2 cellular contexts compared by ENCODE assay signal in the genomic region with DNA sequence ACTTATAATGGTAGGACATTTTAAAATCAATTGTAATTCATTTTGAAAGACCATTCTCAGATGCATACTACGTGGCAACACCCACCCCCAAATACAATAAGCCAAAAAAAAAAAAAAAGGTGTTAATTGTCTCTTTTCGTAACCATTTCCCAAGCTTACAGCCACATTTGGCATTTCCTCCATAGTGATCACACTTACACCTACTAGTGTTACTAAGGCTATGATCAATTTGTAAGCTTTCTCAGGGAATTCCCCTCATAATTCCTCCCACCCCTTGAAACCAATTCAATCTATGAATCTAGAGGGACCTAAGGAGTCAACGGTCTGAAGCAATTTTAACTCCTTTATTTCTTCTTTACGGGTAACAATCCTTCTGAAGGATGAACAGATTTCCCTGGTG.
TF ChIP-seq lines count a peak whose summit lies in the region.

No MANE protein-coding gene starts in this region.

TF ChIP-seq in SK-N-SH, 30 proteins besides CTCF, POLR2A, EP300 and RAD21 (continued from another document):
- TF ChIP-seq, protein P1, sequence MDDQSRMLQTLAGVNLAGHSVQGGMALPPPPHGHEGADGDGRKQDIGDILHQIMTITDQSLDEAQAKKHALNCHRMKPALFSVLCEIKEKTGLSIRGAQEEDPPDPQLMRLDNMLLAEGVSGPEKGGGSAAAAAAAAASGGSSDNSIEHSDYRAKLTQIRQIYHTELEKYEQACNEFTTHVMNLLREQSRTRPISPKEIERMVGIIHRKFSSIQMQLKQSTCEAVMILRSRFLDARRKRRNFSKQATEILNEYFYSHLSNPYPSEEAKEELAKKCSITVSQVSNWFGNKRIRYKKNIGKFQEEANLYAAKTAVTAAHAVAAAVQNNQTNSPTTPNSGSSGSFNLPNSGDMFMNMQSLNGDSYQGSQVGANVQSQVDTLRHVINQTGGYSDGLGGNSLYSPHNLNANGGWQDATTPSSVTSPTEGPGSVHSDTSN (IDR thresholded peaks at IDR 0.05) = no peak
- TF ChIP-seq GATA2 (CRISPR knock-in tag; IDR thresholded peaks at IDR 0.05) = no peak
- TF ChIP-seq RXRA (IDR thresholded peaks at IDR 0.05; ENCODE audit: borderline replicate concordance, low read depth) = no peak
- TF ChIP-seq, protein P2, sequence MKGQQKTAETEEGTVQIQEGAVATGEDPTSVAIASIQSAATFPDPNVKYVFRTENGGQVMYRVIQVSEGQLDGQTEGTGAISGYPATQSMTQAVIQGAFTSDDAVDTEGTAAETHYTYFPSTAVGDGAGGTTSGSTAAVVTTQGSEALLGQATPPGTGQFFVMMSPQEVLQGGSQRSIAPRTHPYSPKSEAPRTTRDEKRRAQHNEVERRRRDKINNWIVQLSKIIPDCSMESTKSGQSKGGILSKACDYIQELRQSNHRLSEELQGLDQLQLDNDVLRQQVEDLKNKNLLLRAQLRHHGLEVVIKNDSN (IDR thresholded peaks at IDR 0.05; ENCODE audit: borderline replicate concordance, low read depth) = no peak
- TF ChIP-seq, protein P3, sequence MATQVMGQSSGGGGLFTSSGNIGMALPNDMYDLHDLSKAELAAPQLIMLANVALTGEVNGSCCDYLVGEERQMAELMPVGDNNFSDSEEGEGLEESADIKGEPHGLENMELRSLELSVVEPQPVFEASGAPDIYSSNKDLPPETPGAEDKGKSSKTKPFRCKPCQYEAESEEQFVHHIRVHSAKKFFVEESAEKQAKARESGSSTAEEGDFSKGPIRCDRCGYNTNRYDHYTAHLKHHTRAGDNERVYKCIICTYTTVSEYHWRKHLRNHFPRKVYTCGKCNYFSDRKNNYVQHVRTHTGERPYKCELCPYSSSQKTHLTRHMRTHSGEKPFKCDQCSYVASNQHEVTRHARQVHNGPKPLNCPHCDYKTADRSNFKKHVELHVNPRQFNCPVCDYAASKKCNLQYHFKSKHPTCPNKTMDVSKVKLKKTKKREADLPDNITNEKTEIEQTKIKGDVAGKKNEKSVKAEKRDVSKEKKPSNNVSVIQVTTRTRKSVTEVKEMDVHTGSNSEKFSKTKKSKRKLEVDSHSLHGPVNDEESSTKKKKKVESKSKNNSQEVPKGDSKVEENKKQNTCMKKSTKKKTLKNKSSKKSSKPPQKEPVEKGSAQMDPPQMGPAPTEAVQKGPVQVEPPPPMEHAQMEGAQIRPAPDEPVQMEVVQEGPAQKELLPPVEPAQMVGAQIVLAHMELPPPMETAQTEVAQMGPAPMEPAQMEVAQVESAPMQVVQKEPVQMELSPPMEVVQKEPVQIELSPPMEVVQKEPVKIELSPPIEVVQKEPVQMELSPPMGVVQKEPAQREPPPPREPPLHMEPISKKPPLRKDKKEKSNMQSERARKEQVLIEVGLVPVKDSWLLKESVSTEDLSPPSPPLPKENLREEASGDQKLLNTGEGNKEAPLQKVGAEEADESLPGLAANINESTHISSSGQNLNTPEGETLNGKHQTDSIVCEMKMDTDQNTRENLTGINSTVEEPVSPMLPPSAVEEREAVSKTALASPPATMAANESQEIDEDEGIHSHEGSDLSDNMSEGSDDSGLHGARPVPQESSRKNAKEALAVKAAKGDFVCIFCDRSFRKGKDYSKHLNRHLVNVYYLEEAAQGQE (IDR thresholded peaks at IDR 0.05; ENCODE audit: low read depth, low read length) = no peak
- no peak for TF ChIP-seq FOXM1 (IDR thresholded peaks at IDR 0.05; ENCODE audit: low read depth)
- no peak for TF ChIP-seq SMC3 (IDR thresholded peaks at IDR 0.05; ENCODE audit: low read depth, low read length)
- no peak for TF ChIP-seq MEF2A (IDR thresholded peaks at IDR 0.05; ENCODE audit: borderline replicate concordance, low read depth)
- TF ChIP-seq RCOR1 (IDR thresholded peaks at IDR 0.05; ENCODE audit: low read length) = no peak
- no peak for TF ChIP-seq TEAD4 (IDR thresholded peaks at IDR 0.05; ENCODE audit: borderline replicate concordance, insufficient read depth)
- TF ChIP-seq CHD2 (IDR thresholded peaks at IDR 0.05; ENCODE audit: low read length, partially characterized antibody) = no peak
- no peak for TF ChIP-seq RFX5 (IDR thresholded peaks at IDR 0.05; ENCODE audit: low read length)
- no peak for TF ChIP-seq TAF1 (IDR thresholded peaks at IDR 0.05; ENCODE audit: borderline replicate concordance, low read depth, low read length)
- TF ChIP-seq, protein P4, sequence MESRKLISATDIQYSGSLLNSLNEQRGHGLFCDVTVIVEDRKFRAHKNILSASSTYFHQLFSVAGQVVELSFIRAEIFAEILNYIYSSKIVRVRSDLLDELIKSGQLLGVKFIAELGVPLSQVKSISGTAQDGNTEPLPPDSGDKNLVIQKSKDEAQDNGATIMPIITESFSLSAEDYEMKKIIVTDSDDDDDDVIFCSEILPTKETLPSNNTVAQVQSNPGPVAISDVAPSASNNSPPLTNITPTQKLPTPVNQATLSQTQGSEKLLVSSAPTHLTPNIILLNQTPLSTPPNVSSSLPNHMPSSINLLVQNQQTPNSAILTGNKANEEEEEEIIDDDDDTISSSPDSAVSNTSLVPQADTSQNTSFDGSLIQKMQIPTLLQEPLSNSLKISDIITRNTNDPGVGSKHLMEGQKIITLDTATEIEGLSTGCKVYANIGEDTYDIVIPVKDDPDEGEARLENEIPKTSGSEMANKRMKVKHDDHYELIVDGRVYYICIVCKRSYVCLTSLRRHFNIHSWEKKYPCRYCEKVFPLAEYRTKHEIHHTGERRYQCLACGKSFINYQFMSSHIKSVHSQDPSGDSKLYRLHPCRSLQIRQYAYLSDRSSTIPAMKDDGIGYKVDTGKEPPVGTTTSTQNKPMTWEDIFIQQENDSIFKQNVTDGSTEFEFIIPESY (IDR thresholded peaks at IDR 0.05; ENCODE audit: borderline replicate concordance, low read depth) = no peak

TF ChIP-seq in SK-N-SH treated with all-trans-retinoic acid at 6 μM for 48 hours, 23 proteins besides CTCF, POLR2A, EP300 and RAD21 (continued from another document):
- TF ChIP-seq, protein P5, sequence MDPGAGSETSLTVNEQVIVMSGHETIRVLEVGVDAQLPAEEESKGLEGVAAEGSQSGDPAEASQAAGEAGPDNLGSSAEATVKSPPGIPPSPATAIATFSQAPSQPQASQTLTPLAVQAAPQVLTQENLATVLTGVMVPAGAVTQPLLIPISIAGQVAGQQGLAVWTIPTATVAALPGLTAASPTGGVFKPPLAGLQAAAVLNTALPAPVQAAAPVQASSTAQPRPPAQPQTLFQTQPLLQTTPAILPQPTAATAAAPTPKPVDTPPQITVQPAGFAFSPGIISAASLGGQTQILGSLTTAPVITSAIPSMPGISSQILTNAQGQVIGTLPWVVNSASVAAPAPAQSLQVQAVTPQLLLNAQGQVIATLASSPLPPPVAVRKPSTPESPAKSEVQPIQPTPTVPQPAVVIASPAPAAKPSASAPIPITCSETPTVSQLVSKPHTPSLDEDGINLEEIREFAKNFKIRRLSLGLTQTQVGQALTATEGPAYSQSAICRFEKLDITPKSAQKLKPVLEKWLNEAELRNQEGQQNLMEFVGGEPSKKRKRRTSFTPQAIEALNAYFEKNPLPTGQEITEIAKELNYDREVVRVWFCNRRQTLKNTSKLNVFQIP (CRISPR knock-in tag; IDR thresholded peaks at IDR 0.05; ENCODE audit: borderline replicate concordance, low read depth) = no peak
- TF ChIP-seq, protein P6, sequence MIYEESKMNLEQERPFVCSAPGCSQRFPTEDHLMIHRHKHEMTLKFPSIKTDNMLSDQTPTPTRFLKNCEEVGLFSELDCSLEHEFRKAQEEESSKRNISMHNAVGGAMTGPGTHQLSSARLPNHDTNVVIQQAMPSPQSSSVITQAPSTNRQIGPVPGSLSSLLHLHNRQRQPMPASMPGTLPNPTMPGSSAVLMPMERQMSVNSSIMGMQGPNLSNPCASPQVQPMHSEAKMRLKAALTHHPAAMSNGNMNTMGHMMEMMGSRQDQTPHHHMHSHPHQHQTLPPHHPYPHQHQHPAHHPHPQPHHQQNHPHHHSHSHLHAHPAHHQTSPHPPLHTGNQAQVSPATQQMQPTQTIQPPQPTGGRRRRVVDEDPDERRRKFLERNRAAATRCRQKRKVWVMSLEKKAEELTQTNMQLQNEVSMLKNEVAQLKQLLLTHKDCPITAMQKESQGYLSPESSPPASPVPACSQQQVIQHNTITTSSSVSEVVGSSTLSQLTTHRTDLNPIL (CRISPR knock-in tag; IDR thresholded peaks at IDR 0.05; ENCODE audit: low read depth) = no peak
- TF ChIP-seq TOX (CRISPR knock-in tag; IDR thresholded peaks at IDR 0.05; ENCODE audit: borderline replicate concordance) (no peak), ZC3H10 (CRISPR knock-in tag; IDR thresholded peaks at IDR 0.05) (no peak), ZNF70 (CRISPR knock-in tag; IDR thresholded peaks at IDR 0.05) (no peak)
- TF ChIP-seq, protein P7, sequence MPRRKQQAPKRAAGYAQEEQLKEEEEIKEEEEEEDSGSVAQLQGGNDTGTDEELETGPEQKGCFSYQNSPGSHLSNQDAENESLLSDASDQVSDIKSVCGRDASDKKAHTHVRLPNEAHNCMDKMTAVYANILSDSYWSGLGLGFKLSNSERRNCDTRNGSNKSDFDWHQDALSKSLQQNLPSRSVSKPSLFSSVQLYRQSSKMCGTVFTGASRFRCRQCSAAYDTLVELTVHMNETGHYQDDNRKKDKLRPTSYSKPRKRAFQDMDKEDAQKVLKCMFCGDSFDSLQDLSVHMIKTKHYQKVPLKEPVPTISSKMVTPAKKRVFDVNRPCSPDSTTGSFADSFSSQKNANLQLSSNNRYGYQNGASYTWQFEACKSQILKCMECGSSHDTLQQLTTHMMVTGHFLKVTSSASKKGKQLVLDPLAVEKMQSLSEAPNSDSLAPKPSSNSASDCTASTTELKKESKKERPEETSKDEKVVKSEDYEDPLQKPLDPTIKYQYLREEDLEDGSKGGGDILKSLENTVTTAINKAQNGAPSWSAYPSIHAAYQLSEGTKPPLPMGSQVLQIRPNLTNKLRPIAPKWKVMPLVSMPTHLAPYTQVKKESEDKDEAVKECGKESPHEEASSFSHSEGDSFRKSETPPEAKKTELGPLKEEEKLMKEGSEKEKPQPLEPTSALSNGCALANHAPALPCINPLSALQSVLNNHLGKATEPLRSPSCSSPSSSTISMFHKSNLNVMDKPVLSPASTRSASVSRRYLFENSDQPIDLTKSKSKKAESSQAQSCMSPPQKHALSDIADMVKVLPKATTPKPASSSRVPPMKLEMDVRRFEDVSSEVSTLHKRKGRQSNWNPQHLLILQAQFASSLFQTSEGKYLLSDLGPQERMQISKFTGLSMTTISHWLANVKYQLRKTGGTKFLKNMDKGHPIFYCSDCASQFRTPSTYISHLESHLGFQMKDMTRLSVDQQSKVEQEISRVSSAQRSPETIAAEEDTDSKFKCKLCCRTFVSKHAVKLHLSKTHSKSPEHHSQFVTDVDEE (CRISPR knock-in tag; IDR thresholded peaks at IDR 0.05) = no peak
